In genomic region chr5:5883116-5883515, GRCh38 we compare ENCODE assay signal across 1 cellular context.
TF ChIP-seq lines count a peak whose summit lies in the region.

No MANE protein-coding gene starts in this region.

TF ChIP-seq in GM23338, 12 proteins besides CTCF, POLR2A, EP300 and RAD21 (continued from another document):
- no peak for TF ChIP-seq ZNF462 (CRISPR knock-in tag; IDR thresholded peaks at IDR 0.05)
- TF ChIP-seq CREB1 (CRISPR knock-in tag; IDR thresholded peaks at IDR 0.05; ENCODE audit: low read depth), result no peak
- TF ChIP-seq NANOG (IDR thresholded peaks at IDR 0.05; ENCODE audit: borderline replicate concordance), result no peak
- no peak for TF ChIP-seq POLR2AphosphoS5 (IDR thresholded peaks at IDR 0.05; ENCODE audit: low read depth)
- no peak for TF ChIP-seq ETS1 (IDR thresholded peaks at IDR 0.05)
- TF ChIP-seq EZH2 (IDR thresholded peaks at IDR 0.05; ENCODE audit: low read depth, unreplicated experiment), result no peak
- TF ChIP-seq JUNB (IDR thresholded peaks at IDR 0.05; ENCODE audit: unreplicated experiment), result no peak
- TF ChIP-seq STAT1 (IDR thresholded peaks at IDR 0.05; ENCODE audit: unreplicated experiment), result no peak
- TF ChIP-seq ZNF114 (CRISPR knock-in tag; IDR thresholded peaks at IDR 0.05), result no peak
